17 cellular contexts compared by ENCODE assay signal in the genomic region with DNA sequence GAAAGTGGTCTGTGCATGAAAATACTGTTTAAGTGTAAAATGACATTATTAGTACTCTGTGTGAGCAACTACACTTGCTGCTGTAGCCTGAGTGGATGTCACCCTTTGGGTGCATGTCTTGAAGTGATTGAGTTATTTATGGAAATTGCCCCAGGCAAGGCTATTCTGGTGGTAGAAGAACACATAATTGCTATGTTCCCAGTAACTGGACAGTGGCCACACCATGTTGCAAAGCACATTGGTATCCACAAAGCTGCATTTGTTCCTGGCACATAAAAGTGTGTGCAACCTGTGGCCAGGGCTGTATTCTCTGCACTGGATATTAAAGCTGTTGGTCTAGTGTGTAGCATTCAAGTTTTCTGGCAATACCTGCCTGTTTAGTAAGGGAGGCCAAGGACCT. TPM values are rescaled to one million over a fixed set of nuclear protein-coding genes. Genes with fewer than 3 reads are reported as not detected.
DNase-seq lines count a peak whose midpoint lies in the region; ATAC-seq and TF ChIP-seq lines count a peak whose summit lies in the region.
"Had no signal": no experiment of that assay in that cellular context is flagged by ENCODE, and none has a peak within 500 bp of the region (broad histone marks: within the 10 kb centered on the region; RNA-seq: fewer than 3 reads in every experiment).

No MANE protein-coding gene starts in this region.

- H3K9me3 ChIP-seq in heart right ventricle (no peaks in the 10 kb centered on the region), psoas muscle (no peaks in the 10 kb centered on the region)
- H3K9me3 ChIP-seq: BLaER1 treated with 17β-estradiol and CSF1 and Interleukin-3, amounts not matched to agents 10 nM and 100 nM had no signal

- H3K36me3 ChIP-seq in heart right ventricle = peaks cover 0 to 100% (median 61%) of the 10 kb centered on the region in 9 donors
- peaks cover 23 to 96% of the 10 kb centered on the region in 2 donors for H3K36me3 ChIP-seq in psoas muscle (ENCODE audit: insufficient read depth in 1 of 2, low read depth in 1 of 2)

- H3K27ac ChIP-seq in heart right ventricle (peak overlapping the region in 9 of 10 donors; percentile 24 to 83 (median 70)), psoas muscle (no peak overlapping the region)
- H3K27ac ChIP-seq: BLaER1 treated with 17β-estradiol and CSF1 and Interleukin-3, amounts not matched to agents 10 nM and 100 nM had no signal

- TF ChIP-seq CTCF in heart right ventricle (IDR thresholded peaks at IDR 0.05) (no peak), psoas muscle (IDR thresholded peaks at IDR 0.05) (no peak)

- H3K27me3 ChIP-seq in heart right ventricle (no peaks in the 10 kb centered on the region), psoas muscle (ENCODE audit: insufficient read depth in 3 of 3, low read length in 2 of 3) (no peaks in the 10 kb centered on the region)
- H3K27me3 ChIP-seq: BLaER1 treated with 17β-estradiol and CSF1 and Interleukin-3, amounts not matched to agents 10 nM and 100 nM had no signal

- intact Hi-C loops in heart right ventricle (cut with DNase I) = no loop called here
- intact Hi-C loops in psoas muscle (cut with DNase I) = no loop called here

- peak; percentile 58 for DNase-seq in EH (ENCODE audit: low read depth)
- DNase-seq in RPMI7951 (ENCODE audit: low read depth) = peak; percentile 35
- peak in 1 of 2 donors; percentile 32 for DNase-seq in heart right ventricle
- DNase-seq in psoas muscle = no peak
- no peak for DNase-seq in SKM-1 treated with dmso at 0.1 percent for 144 hours (lab: John Stamatoyannopoulos, UW; ENCODE audit: unreplicated experiment)
- no peak for DNase-seq in DMS53 treated with DMSO at 0.1 percent for 48 hours (lab: John Stamatoyannopoulos, UW; ENCODE audit: unreplicated experiment)
- DNase-seq: ACHN; CD4-positive, CD25-positive, alpha-beta regulatory T cell; DMS53; H7 had no signal

- H3K4me3 ChIP-seq in heart right ventricle (no peak overlapping the region), psoas muscle (no peak overlapping the region)
- H3K4me3 ChIP-seq: BLaER1 treated with 17β-estradiol and CSF1 and Interleukin-3, amounts not matched to agents 10 nM and 100 nM; GM12878; GM23338 had no signal

- ATAC-seq in heart right ventricle (peak in 7 of 8 donors; percentile 35 to 77 (median 51)), psoas muscle (peak in 3 of 4 donors; percentile 43 to 70 (median 62)), HG03139 (IDR thresholded peaks at IDR 0.05; ENCODE audit: unreplicated experiment) (no peak)
- ATAC-seq: GM12878, GM23338 had no signal

- H3K4me1 ChIP-seq in heart right ventricle (peaks cover 0 to 81% (median 53%) of the 10 kb centered on the region in 9 donors), psoas muscle (peaks cover 12% of the 10 kb centered on the region)

RNA-seq across cellular contexts. Expression of a gene that starts 23.8 kb away (rescaled TPM):
- 34.9 and 38.7 TPM in 2 replicates for total RNA-seq in RPMI7951 (2014; rRNA removed; shearing (Covaris generic))
- total RNA-seq in heart right ventricle = 10 to 100 TPM; 28.9 to 49.6 (median 38.6) TPM
- polyA plus RNA-seq in heart right ventricle = 10 to 100 TPM; 24.2 to 48.4 TPM
- 10 to 100 TPM; 29.7 to 67.2 (median 37.4) TPM for total RNA-seq in psoas muscle
- 10 to 100 TPM; 31.2 to 57.5 (median 38.7) TPM for polyA plus RNA-seq in psoas muscle

RNA-seq across cellular contexts. Expression of a gene that starts 30.6 kb away (rescaled TPM):
- total RNA-seq in RPMI7951 (2014; rRNA removed; shearing (Covaris generic)) = not detected in 2 replicates
- total RNA-seq in heart right ventricle (under 1 TPM in 1 of 10 donors, not detected in 9; 0.46 TPM), psoas muscle (not detected)
- polyA plus RNA-seq in heart right ventricle (not detected), psoas muscle (under 1 TPM in 1 of 3 donors, not detected in 2; 0.05 TPM)
- total RNA-seq: A172; CD4-positive, CD25-positive, alpha-beta regulatory T cell; Daoy; GM12878; HT1080 had no signal
- polyA plus RNA-seq: CD4-positive, CD25-positive, alpha-beta regulatory T cell had no signal

RNA-seq across cellular contexts. Expression of a gene that starts 58.5 kb away (rescaled TPM):
- 14.2 and 15.2 TPM in 2 replicates for total RNA-seq in RPMI7951 (2014; rRNA removed; shearing (Covaris generic))
- 10 to 100 TPM in 4 of 10 donors, 1 to 10 TPM in 6; 7.3 to 15.1 (median 9.1) TPM for total RNA-seq in heart right ventricle
- 1 to 10 TPM; 7.3 to 8.5 TPM for polyA plus RNA-seq in heart right ventricle
- 10 to 100 TPM in 3 of 4 donors, 1 to 10 TPM in 1; 9.9 to 16.1 (median 12.5) TPM for total RNA-seq in psoas muscle
- 1 to 10 TPM; 6.8 to 9.8 (median 9.0) TPM for polyA plus RNA-seq in psoas muscle

Comparison
In these comparisons a context has a peak if more than half of its experiments do, and no peak if none do; other contexts are left out.
1. DNase-seq: peak in EH (single experiment) and RPMI7951 (single experiment); none in psoas muscle (0 of 2), SKM-1 treated with dmso at 0.1 percent for 144 hours (single experiment) and DMS53 treated with DMSO at 0.1 percent for 48 hours (single experiment).